21 cellular contexts compared by ENCODE assay signal in genomic region chr6:11931296-11932035, GRCh38.
"Had no signal": no experiment of that assay in that cellular context is flagged by ENCODE, and none has a peak within 500 bp of the region (broad histone marks: within the 10 kb centered on the region; RNA-seq: fewer than 3 reads in every experiment).

No MANE protein-coding gene starts in this region.

- H3K4me3 Mint-ChIP-seq: activated naive CD8-positive, alpha-beta T cell; activated T-cell treated with anti-CD3 and anti-CD28 coated beads, Interleukin-2, amount 50 U/mL, for 24 hours; central memory CD8-positive, alpha-beta T cell; effector memory CD8-positive, alpha-beta T cell; natural killer cell; stimulated activated memory B cell treated with anti-CD40 and anti-IgM and Interleukin-4, amounts not matched to agents 10 μg/mL and 1 μg/mL and 100 μg/mL, for 72 hours; T-helper 17 cell had no signal

- H3K27ac Mint-ChIP-seq: activated naive CD8-positive, alpha-beta T cell; activated T-cell treated with anti-CD3 and anti-CD28 coated beads, Interleukin-2, amount 50 U/mL, for 24 hours; activated T-helper 2 cell treated with anti-CD3 and anti-CD28 coated beads, Interferon-gamma antibody, Interleukin-2, Interleukin-4, amounts not matched to agents 10 μg/mL and 5 μg/mL and 100 μg/mL, durations not matched to agents 14 hours and 24 hours and 36 hours; effector memory CD8-positive, alpha-beta T cell; natural killer cell; stimulated activated memory B cell treated with anti-CD40 and anti-IgM and Interleukin-4, amounts not matched to agents 10 μg/mL and 1 μg/mL and 100 μg/mL, for 72 hours; T-helper 17 cell had no signal

- ATAC-seq: effector memory CD8-positive, alpha-beta T cell; left ventricle myocardium superior; natural killer cell; stimulated activated memory B cell treated with anti-CD40 and anti-IgM and Interleukin-4, amounts not matched to agents 10 μg/mL and 1 μg/mL and 100 μg/mL, for 72 hours; T-helper 17 cell had no signal

- DNase-seq: activated CD8-positive, alpha-beta memory T cell treated with anti-CD3 and anti-CD28 coated beads for 24 hours; activated CD8-positive, alpha-beta memory T cell treated with anti-CD3 and anti-CD28 coated beads, Interleukin-2, amount 50 U/mL, for 4 hours; activated naive CD4-positive, alpha-beta T cell; activated T-cell treated with anti-CD3 and anti-CD28 coated beads, Interleukin-2, amount 50 U/mL, for 24 hours; amniotic stem cell; effector memory CD8-positive, alpha-beta T cell; hypothalamus; left ventricle myocardium superior; midbrain; natural killer cell; ovary; SW 1271; T-helper 17 cell; testis; trophoblast cell; uterus; WERI-Rb-1 had no signal

- H3K36me3 Mint-ChIP-seq: activated naive CD8-positive, alpha-beta T cell; natural killer cell; stimulated activated memory B cell treated with anti-CD40 and anti-IgM and Interleukin-4, amounts not matched to agents 10 μg/mL and 1 μg/mL and 100 μg/mL, for 72 hours had no signal

- H3K9me3 Mint-ChIP-seq: activated T-cell treated with anti-CD3 and anti-CD28 coated beads, Interleukin-2, amount 50 U/mL, for 24 hours; activated T-helper 2 cell treated with anti-CD3 and anti-CD28 coated beads, Interferon-gamma antibody, Interleukin-2, Interleukin-4, amounts not matched to agents 10 μg/mL and 5 μg/mL and 100 μg/mL, durations not matched to agents 14 hours and 24 hours and 36 hours; central memory CD8-positive, alpha-beta T cell; effector memory CD8-positive, alpha-beta T cell; natural killer cell; stimulated activated memory B cell treated with anti-CD40 and anti-IgM and Interleukin-4, amounts not matched to agents 10 μg/mL and 1 μg/mL and 100 μg/mL, for 72 hours had no signal

- H3K4me1 Mint-ChIP-seq: central memory CD8-positive, alpha-beta T cell; natural killer cell had no signal

- H3K27me3 Mint-ChIP-seq: activated naive CD8-positive, alpha-beta T cell; activated T-cell treated with anti-CD3 and anti-CD28 coated beads, Interleukin-2, amount 50 U/mL, for 24 hours had no signal
